Comparison of ENCODE assay signal across 26 cellular contexts in genomic region chr7:114356133-114356532, GRCh38. TPM values are rescaled to one million over a fixed set of nuclear protein-coding genes. Genes with fewer than 3 reads are reported as not detected.
"Had no signal": no experiment of that assay in that cellular context is flagged by ENCODE, and none has a peak within 500 bp of the region (broad histone marks: within the 10 kb centered on the region; RNA-seq: fewer than 3 reads in every experiment).

No MANE protein-coding gene starts in this region.

- H3K27me3 Mint-ChIP-seq: activated CD8-positive, alpha-beta T cell treated with anti-CD3 and anti-CD28 coated beads for 36 hours; activated T-cell treated with anti-CD3 and anti-CD28 coated beads, Interleukin-2, amount 50 U/mL, for 24 hours; central memory CD8-positive, alpha-beta T cell; memory B cell; progenitor cell of endocrine pancreas; stimulated activated naive CD8-positive, alpha-beta T cell treated with anti-CD3 and anti-CD28 coated beads, Interleukin-15, amount 100 ng/mL, for 72 hours had no signal

- H2AFZ ChIP-seq: hepatocyte had no signal

- H3K36me3 Mint-ChIP-seq: activated naive CD8-positive, alpha-beta T cell treated with anti-CD3 and anti-CD28 coated beads, Interleukin-2, amount 10 ng/mL, durations not matched to agents 7 days and 5 days; memory B cell had no signal

- H3K4me2 ChIP-seq: hepatocyte, smooth muscle cell had no signal

- H3K27ac ChIP-seq: brain microvascular endothelial cell, colonic mucosa, hepatocyte, right atrium auricular region, suprapubic skin, transverse colon, uterus had no signal

- DNase-seq: activated CD4-positive, alpha-beta T cell treated with anti-CD3 and anti-CD28 coated beads for 48 hours; activated CD4-positive, CD25-positive, alpha-beta regulatory T cell; activated CD8-positive, alpha-beta T cell treated with anti-CD3 and anti-CD28 coated beads for 36 hours; activated naive CD4-positive, alpha-beta T cell treated with Interleukin-2 at 50 U/mL for 16 hours; activated naive CD8-positive, alpha-beta T cell treated with anti-CD3 and anti-CD28 coated beads, Interleukin-2, amount 10 ng/mL, durations not matched to agents 7 days and 5 days; activated T-cell treated with anti-CD3 and anti-CD28 coated beads, Interleukin-2, amount 50 U/mL, for 24 hours; amygdala; brain microvascular endothelial cell; colonic mucosa; kidney glomerular epithelial cell; left ventricle myocardium superior; stimulated activated CD4-positive, alpha-beta T cell treated with anti-CD3 and anti-CD28 coated beads, Interleukin-4, amount 100 ng/mL, for 1 hour; stimulated activated naive CD8-positive, alpha-beta T cell treated with anti-CD3 and anti-CD28 coated beads, Interleukin-15, amount 100 ng/mL, for 72 hours; T1000; transverse colon; uterus had no signal

- H3K4me3 Mint-ChIP-seq: activated CD8-positive, alpha-beta T cell treated with anti-CD3 and anti-CD28 coated beads for 36 hours; activated naive CD8-positive, alpha-beta T cell treated with anti-CD3 and anti-CD28 coated beads, Interleukin-2, amount 10 ng/mL, durations not matched to agents 7 days and 5 days; activated T-cell treated with anti-CD3 and anti-CD28 coated beads, Interleukin-2, amount 50 U/mL, for 24 hours; central memory CD8-positive, alpha-beta T cell; memory B cell; stimulated activated naive CD8-positive, alpha-beta T cell treated with anti-CD3 and anti-CD28 coated beads, Interleukin-15, amount 100 ng/mL, for 72 hours had no signal

- H3K79me2 ChIP-seq: hepatocyte had no signal

- H3K27ac Mint-ChIP-seq: activated CD8-positive, alpha-beta T cell treated with anti-CD3 and anti-CD28 coated beads for 36 hours; activated naive CD8-positive, alpha-beta T cell treated with anti-CD3 and anti-CD28 coated beads, Interleukin-2, amount 10 ng/mL, durations not matched to agents 7 days and 5 days; activated T-cell treated with anti-CD3 and anti-CD28 coated beads, Interleukin-2, amount 50 U/mL, for 24 hours; activated T-helper 2 cell treated with anti-CD3 and anti-CD28 coated beads, Interferon-gamma antibody, Interleukin-2, Interleukin-4, amounts not matched to agents 10 μg/mL and 5 μg/mL and 100 μg/mL, durations not matched to agents 14 hours and 24 hours and 36 hours; memory B cell; progenitor cell of endocrine pancreas had no signal

- ATAC-seq: activated CD8-positive, alpha-beta T cell treated with anti-CD3 and anti-CD28 coated beads for 36 hours; esophagus mucosa; left ventricle myocardium superior; stimulated activated naive CD8-positive, alpha-beta T cell treated with anti-CD3 and anti-CD28 coated beads, Interleukin-15, amount 100 ng/mL, for 72 hours had no signal

- H3K4me1 Mint-ChIP-seq: activated naive CD8-positive, alpha-beta T cell treated with anti-CD3 and anti-CD28 coated beads, Interleukin-2, amount 10 ng/mL, durations not matched to agents 7 days and 5 days; central memory CD8-positive, alpha-beta T cell; memory B cell; stimulated activated naive CD8-positive, alpha-beta T cell treated with anti-CD3 and anti-CD28 coated beads, Interleukin-15, amount 100 ng/mL, for 72 hours had no signal

- H3K4me1 ChIP-seq: colonic mucosa, right atrium auricular region, suprapubic skin, transverse colon, uterus had no signal

- H3K9me3 ChIP-seq: colonic mucosa, right atrium auricular region, suprapubic skin, transverse colon, uterus had no signal

- H3K27me3 ChIP-seq: brain microvascular endothelial cell, colonic mucosa, hepatocyte, right atrium auricular region, suprapubic skin, transverse colon, uterus had no signal

- H3K36me3 ChIP-seq: brain microvascular endothelial cell, colonic mucosa, right atrium auricular region, suprapubic skin, transverse colon had no signal

- H3K4me3 ChIP-seq: colonic mucosa, hepatocyte, right atrium auricular region, smooth muscle cell, suprapubic skin, transverse colon, uterus had no signal

- H3K9me3 Mint-ChIP-seq: activated naive CD8-positive, alpha-beta T cell treated with anti-CD3 and anti-CD28 coated beads, Interleukin-2, amount 10 ng/mL, durations not matched to agents 7 days and 5 days; activated T-helper 2 cell treated with anti-CD3 and anti-CD28 coated beads, Interferon-gamma antibody, Interleukin-2, Interleukin-4, amounts not matched to agents 10 μg/mL and 5 μg/mL and 100 μg/mL, durations not matched to agents 14 hours and 24 hours and 36 hours; memory B cell had no signal

RNA-seq across cellular contexts. Expression of gene FOXP2, which starts 58.5 kb away (rescaled TPM):
- total RNA-seq: activated CD8-positive, alpha-beta T cell treated with anti-CD3 and anti-CD28 coated beads for 36 hours; activated naive CD8-positive, alpha-beta T cell treated with anti-CD3 and anti-CD28 coated beads, Interleukin-2, amount 10 ng/mL, durations not matched to agents 7 days and 5 days; mononuclear cell had no signal
